8 cellular contexts compared by ENCODE assay signal in genomic region chr10:8404721-8405120, GRCh38.
A peak's percentile ranks its signal among the peaks of the same experiment; 100 is the strongest.
DNase-seq lines count a peak whose midpoint lies in the region; ATAC-seq, FAIRE-seq and TF ChIP-seq lines count a peak whose summit lies in the region.

No MANE protein-coding gene starts in this region.

- H3K27ac ChIP-seq in astrocyte (ENCODE audit: low read depth, low read length) = no peak overlapping the region

- H3K27me3 ChIP-seq in GM06990 (replicated peaks; ENCODE audit: control insufficient read depth, insufficient read depth, low read length) = no peaks in the 10 kb centered on the region
- no peaks in the 10 kb centered on the region for H3K27me3 ChIP-seq in astrocyte (ENCODE audit: insufficient read depth, low read length)

- no peak overlapping the region for H3K27ac Mint-ChIP-seq in astrocyte (ENCODE audit: unreplicated experiment)

- no peak for FAIRE-seq in astrocyte (lab: Jason Lieb, UNC)

- no peaks in the 10 kb centered on the region for H3K4me1 ChIP-seq in astrocyte (ENCODE audit: insufficient read depth, low read length)

- no peaks in the 10 kb centered on the region for H3K9me3 ChIP-seq in astrocyte (ENCODE audit: insufficient read depth, low read depth, low read length)

- peak; percentile 33 for DNase-seq in GM06990 (ENCODE audit: extremely low read depth, insufficient read length)
- peak; percentile 44 for DNase-seq in astrocyte (ENCODE audit: low read depth)
- DNase-seq in SKM-1 treated with dmso at 0.1 percent for 144 hours (lab: John Stamatoyannopoulos, UW; ENCODE audit: unreplicated experiment) = no peak
- no peak for DNase-seq in SHP77 treated with DMSO at 0.1 percent for 48 hours (lab: John Stamatoyannopoulos, UW)
- DNase-seq in dermis blood vessel endothelial cell = no peak
- no peak for DNase-seq in NCI-H2081 treated with DMSO at 0.1 percent for 48 hours (lab: John Stamatoyannopoulos, UW)

- H3K36me3 Mint-ChIP-seq in astrocyte (ENCODE audit: low read depth, unreplicated experiment) = no peaks in the 10 kb centered on the region

- H4K20me1 ChIP-seq in astrocyte (ENCODE audit: insufficient read depth, low read length) = no peaks in the 10 kb centered on the region

- peaks cover 15% of the 10 kb centered on the region for H3K27me3 Mint-ChIP-seq in astrocyte (ENCODE audit: low read depth, unreplicated experiment)

- peak overlapping the region; percentile 26 for H3K4me2 ChIP-seq in astrocyte (ENCODE audit: low read length)

- peaks cover 15% of the 10 kb centered on the region for H3K4me1 Mint-ChIP-seq in astrocyte (ENCODE audit: low read depth, unreplicated experiment)

- no peak overlapping the region for H2AFZ ChIP-seq in astrocyte (ENCODE audit: low read depth, low read length)

- H3K4me3 ChIP-seq in GM06990 (replicated peaks; ENCODE audit: low read depth, low read length) (no peak overlapping the region), astrocyte (ENCODE audit: insufficient read depth, low read depth, low read length) (no peak overlapping the region)

- ATAC-seq in GM21390 (IDR thresholded peaks at IDR 0.05; ENCODE audit: unreplicated experiment) = peak; percentile 73
- peak; percentile 76 for ATAC-seq in HG03558 (IDR thresholded peaks at IDR 0.05; ENCODE audit: extremely low read depth, unreplicated experiment)

- no peaks in the 10 kb centered on the region for H3K36me3 ChIP-seq in GM06990 (ENCODE audit: control insufficient read depth, insufficient read depth, low read length)
- H3K36me3 ChIP-seq in astrocyte (ENCODE audit: insufficient read depth, low read length) = no peaks in the 10 kb centered on the region

- no peaks in the 10 kb centered on the region for H3K9me3 Mint-ChIP-seq in astrocyte (ENCODE audit: unreplicated experiment)

- TF ChIP-seq CTCF in GM06990 (IDR thresholded peaks at IDR 0.05; ENCODE audit: insufficient read depth, low read length, poor library complexity, severe bottlenecking) (no peak), astrocyte (IDR thresholded peaks at IDR 0.05; ENCODE audit: insufficient read depth, low read depth, low read length) (no peak)

- no peak overlapping the region for H3K4me3 Mint-ChIP-seq in astrocyte (ENCODE audit: unreplicated experiment)

- no peaks in the 10 kb centered on the region for H3K79me2 ChIP-seq in astrocyte (ENCODE audit: insufficient read depth, low read length)

- H3K9ac ChIP-seq in astrocyte (ENCODE audit: low read length) = no peak overlapping the region

Comparison
In these comparisons a context has a peak if more than half of its experiments do, and no peak if none do; other contexts are left out.
1. DNase-seq: peak in GM06990 (single experiment) and astrocyte (single experiment); none in SKM-1 treated with dmso at 0.1 percent for 144 hours (single experiment), SHP77 treated with DMSO at 0.1 percent for 48 hours (single experiment), dermis blood vessel endothelial cell (single experiment) and NCI-H2081 treated with DMSO at 0.1 percent for 48 hours (single experiment).